In the genomic region with DNA sequence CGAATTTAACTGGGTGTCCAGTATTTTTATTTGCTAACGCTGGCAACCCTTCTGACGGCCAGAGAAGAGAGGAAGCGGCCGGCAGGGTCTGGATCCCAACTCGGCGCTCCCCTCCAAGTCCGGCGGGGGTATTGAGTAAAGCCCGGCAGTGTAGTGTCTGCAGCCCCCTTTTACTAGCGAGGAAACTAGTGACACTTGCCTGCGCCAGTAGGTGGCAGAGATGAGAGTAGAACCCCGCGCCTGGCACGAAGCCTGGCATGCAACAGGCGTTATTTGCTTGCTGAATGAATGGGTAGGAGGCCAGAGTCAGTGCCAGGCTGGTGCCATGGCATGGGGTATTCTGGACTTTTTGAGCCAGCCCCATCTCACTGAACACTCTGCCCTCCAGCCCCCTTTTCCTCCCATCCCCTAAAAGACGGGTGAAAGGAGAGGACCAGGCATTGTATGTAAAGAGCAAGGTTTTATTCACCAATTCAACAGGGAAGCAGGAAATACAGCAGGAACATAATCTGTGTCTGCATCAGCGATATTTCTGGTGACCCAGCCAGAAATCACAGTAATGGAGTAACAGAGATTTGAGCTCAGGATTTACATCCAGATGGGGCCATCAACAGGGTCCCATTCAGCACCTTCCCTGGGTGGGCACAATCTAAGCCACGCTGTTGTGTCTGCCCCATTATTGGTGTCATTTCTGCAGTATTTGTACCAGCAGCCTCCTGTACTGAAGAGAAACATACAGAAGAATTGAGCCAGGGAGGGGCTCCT, we compare ENCODE assay signal across 1 cellular context.
TF ChIP-seq lines count a peak whose summit lies in the region.

No MANE protein-coding gene starts in this region.

TF ChIP-seq in HCT116, 20 proteins besides CTCF, POLR2A, EP300 and RAD21 (continued from another document):
- TF ChIP-seq, protein P1, sequence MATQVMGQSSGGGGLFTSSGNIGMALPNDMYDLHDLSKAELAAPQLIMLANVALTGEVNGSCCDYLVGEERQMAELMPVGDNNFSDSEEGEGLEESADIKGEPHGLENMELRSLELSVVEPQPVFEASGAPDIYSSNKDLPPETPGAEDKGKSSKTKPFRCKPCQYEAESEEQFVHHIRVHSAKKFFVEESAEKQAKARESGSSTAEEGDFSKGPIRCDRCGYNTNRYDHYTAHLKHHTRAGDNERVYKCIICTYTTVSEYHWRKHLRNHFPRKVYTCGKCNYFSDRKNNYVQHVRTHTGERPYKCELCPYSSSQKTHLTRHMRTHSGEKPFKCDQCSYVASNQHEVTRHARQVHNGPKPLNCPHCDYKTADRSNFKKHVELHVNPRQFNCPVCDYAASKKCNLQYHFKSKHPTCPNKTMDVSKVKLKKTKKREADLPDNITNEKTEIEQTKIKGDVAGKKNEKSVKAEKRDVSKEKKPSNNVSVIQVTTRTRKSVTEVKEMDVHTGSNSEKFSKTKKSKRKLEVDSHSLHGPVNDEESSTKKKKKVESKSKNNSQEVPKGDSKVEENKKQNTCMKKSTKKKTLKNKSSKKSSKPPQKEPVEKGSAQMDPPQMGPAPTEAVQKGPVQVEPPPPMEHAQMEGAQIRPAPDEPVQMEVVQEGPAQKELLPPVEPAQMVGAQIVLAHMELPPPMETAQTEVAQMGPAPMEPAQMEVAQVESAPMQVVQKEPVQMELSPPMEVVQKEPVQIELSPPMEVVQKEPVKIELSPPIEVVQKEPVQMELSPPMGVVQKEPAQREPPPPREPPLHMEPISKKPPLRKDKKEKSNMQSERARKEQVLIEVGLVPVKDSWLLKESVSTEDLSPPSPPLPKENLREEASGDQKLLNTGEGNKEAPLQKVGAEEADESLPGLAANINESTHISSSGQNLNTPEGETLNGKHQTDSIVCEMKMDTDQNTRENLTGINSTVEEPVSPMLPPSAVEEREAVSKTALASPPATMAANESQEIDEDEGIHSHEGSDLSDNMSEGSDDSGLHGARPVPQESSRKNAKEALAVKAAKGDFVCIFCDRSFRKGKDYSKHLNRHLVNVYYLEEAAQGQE (IDR thresholded peaks at IDR 0.05; ENCODE audit: low read depth), result no peak
- no peak for TF ChIP-seq FOSL1 (IDR thresholded peaks at IDR 0.05; ENCODE audit: low read depth)
- TF ChIP-seq SP1 (IDR thresholded peaks at IDR 0.05; ENCODE audit: low read depth), result no peak
- no peak; the same call in 1 of the 2 replicates for TF ChIP-seq SRF (IDR thresholded peaks at IDR 0.05; ENCODE audit: low read depth)
- TF ChIP-seq, protein P2, sequence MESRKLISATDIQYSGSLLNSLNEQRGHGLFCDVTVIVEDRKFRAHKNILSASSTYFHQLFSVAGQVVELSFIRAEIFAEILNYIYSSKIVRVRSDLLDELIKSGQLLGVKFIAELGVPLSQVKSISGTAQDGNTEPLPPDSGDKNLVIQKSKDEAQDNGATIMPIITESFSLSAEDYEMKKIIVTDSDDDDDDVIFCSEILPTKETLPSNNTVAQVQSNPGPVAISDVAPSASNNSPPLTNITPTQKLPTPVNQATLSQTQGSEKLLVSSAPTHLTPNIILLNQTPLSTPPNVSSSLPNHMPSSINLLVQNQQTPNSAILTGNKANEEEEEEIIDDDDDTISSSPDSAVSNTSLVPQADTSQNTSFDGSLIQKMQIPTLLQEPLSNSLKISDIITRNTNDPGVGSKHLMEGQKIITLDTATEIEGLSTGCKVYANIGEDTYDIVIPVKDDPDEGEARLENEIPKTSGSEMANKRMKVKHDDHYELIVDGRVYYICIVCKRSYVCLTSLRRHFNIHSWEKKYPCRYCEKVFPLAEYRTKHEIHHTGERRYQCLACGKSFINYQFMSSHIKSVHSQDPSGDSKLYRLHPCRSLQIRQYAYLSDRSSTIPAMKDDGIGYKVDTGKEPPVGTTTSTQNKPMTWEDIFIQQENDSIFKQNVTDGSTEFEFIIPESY (IDR thresholded peaks at IDR 0.05; ENCODE audit: extremely low read depth, insufficient replicate concordance, low read length), result no peak
- TF ChIP-seq, protein P3, sequence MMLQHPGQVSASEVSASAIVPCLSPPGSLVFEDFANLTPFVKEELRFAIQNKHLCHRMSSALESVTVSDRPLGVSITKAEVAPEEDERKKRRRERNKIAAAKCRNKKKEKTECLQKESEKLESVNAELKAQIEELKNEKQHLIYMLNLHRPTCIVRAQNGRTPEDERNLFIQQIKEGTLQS (IDR thresholded peaks at IDR 0.05), result no peak
- no peak for TF ChIP-seq TCF7L2 (IDR thresholded peaks at IDR 0.05; ENCODE audit: borderline replicate concordance, extremely low read depth, insufficient read depth, insufficient read length)
- no peak for TF ChIP-seq JUND (IDR thresholded peaks at IDR 0.05)
- TF ChIP-seq EZH2phosphoT487 (IDR thresholded peaks at IDR 0.05; ENCODE audit: borderline replicate concordance), result no peak
- TF ChIP-seq ZNF274 (IDR thresholded peaks at IDR 0.05; ENCODE audit: low read depth, low read length), result no peak
- no peak for TF ChIP-seq EZH2 (IDR thresholded peaks at IDR 0.05)
- no peak for TF ChIP-seq ZFX (IDR thresholded peaks at IDR 0.05)
